1 cellular context compared by ENCODE assay signal in the genomic region with DNA sequence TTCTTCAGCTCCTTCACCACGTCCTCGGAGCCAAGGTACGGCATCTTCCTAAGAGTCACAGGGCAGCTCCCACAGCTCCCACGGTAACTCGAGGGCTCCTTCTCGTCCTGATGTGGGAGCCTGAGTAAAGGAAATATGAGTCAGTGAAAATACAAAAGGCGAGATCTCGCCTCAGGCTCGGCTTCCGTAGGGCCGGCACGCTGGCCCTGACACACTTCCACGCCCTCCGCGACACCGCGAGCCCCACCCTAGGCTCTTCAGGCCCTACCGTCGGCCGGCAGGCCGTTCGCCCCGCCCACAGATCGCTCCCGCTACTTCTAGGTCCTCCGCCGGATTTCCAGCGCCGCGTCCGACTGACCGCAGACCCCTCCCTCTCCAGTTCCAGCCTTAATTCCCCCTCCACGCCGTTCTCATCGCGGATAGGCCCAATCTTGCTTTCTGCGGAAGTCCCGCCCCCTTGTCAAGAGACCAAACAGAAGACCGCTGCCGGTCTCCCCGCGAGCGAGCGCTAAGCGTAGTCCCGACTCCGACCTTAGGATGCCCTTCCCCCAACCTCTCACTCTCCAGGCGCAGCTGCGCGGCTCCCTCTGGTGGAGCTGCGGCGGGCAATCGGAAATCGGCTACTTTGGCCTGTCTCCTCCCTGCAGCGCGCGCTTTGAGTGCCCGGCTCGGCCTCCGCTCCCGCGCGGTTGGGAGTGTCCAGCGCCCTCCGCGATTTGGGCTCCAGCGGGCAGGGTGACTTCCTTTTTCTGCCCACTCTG.
A peak's percentile ranks its signal among the peaks of the same experiment; 100 is the strongest.
TF ChIP-seq lines count a peak whose summit lies in the region.

A gene (minus strand): TSS at position 126 of the 761 bp plus-strand sequence. CDS start 82 bp downstream, at position 44.
A gene (plus strand): TSS at position 653 of the 761 bp plus-strand sequence. CDS start 261 bp downstream, outside the sequence.

TF ChIP-seq in HepG2, 621 proteins besides CTCF, POLR2A, EP300 and RAD21 (continued from another document and continues in another):
- TF ChIP-seq, protein P1, sequence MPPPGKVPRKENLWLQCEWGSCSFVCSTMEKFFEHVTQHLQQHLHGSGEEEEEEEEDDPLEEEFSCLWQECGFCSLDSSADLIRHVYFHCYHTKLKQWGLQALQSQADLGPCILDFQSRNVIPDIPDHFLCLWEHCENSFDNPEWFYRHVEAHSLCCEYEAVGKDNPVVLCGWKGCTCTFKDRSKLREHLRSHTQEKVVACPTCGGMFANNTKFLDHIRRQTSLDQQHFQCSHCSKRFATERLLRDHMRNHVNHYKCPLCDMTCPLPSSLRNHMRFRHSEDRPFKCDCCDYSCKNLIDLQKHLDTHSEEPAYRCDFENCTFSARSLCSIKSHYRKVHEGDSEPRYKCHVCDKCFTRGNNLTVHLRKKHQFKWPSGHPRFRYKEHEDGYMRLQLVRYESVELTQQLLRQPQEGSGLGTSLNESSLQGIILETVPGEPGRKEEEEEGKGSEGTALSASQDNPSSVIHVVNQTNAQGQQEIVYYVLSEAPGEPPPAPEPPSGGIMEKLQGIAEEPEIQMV (CRISPR knock-in tag; IDR thresholded peaks at IDR 0.05; ENCODE audit: low read depth), result no peak; the same call in 1 of the 2 replicates
- TF ChIP-seq, protein P2, sequence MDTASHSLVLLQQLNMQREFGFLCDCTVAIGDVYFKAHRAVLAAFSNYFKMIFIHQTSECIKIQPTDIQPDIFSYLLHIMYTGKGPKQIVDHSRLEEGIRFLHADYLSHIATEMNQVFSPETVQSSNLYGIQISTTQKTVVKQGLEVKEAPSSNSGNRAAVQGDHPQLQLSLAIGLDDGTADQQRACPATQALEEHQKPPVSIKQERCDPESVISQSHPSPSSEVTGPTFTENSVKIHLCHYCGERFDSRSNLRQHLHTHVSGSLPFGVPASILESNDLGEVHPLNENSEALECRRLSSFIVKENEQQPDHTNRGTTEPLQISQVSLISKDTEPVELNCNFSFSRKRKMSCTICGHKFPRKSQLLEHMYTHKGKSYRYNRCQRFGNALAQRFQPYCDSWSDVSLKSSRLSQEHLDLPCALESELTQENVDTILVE (CRISPR knock-in tag; IDR thresholded peaks at IDR 0.05), result peak; percentile 97
- TF ChIP-seq ZNF558 (CRISPR knock-in tag; IDR thresholded peaks at IDR 0.05; ENCODE audit: borderline replicate concordance) (no peak), RBM22 (optimal IDR thresholded peaks at IDR 0.05; ENCODE audit: low read length) (no peak), HDAC2 (CRISPR knock-in tag; IDR thresholded peaks at IDR 0.05) (peak; percentile 70), ELF1 (CRISPR knock-in tag; IDR thresholded peaks at IDR 0.05) (peak; percentile 94), CENPX (CRISPR knock-in tag; IDR thresholded peaks at IDR 0.05) (no peak), MIXL1 (CRISPR knock-in tag; IDR thresholded peaks at IDR 0.05) (0 out of 2 replicates have a peak, but pooled peaks have one; percentile 30), MTA1 (CRISPR knock-in tag; IDR thresholded peaks at IDR 0.05; ENCODE audit: borderline replicate concordance) (no peak), ZNF720 (CRISPR knock-in tag; IDR thresholded peaks at IDR 0.05) (no peak), FLYWCH1 (CRISPR knock-in tag; IDR thresholded peaks at IDR 0.05) (no peak), ZNF709 (CRISPR knock-in tag; IDR thresholded peaks at IDR 0.05) (peak; percentile 43; the same call in 1 of the 2 replicates), ZNF326 (CRISPR knock-in tag; IDR thresholded peaks at IDR 0.05; ENCODE audit: borderline replicate concordance) (no peak), ZNF772 (CRISPR knock-in tag; IDR thresholded peaks at IDR 0.05) (peak; percentile 68; the same call in 1 of the 2 replicates), XBP1 (CRISPR knock-in tag; IDR thresholded peaks at IDR 0.05) (no peak), ZNF329 (CRISPR knock-in tag; IDR thresholded peaks at IDR 0.05; ENCODE audit: low read depth) (no peak), FOXK1 (CRISPR knock-in tag; IDR thresholded peaks at IDR 0.05; ENCODE audit: borderline replicate concordance, low read depth) (peak; percentile 50; the same call in 1 of the 2 replicates), ZKSCAN8 (CRISPR knock-in tag; IDR thresholded peaks at IDR 0.05; ENCODE audit: borderline replicate concordance) (peak; percentile 60; the same call in 1 of the 2 replicates), NAIF1 (CRISPR knock-in tag; IDR thresholded peaks at IDR 0.05; ENCODE audit: borderline replicate concordance) (peak; percentile 69; the same call in 1 of the 2 replicates), REXO4 (CRISPR knock-in tag; IDR thresholded peaks at IDR 0.05; ENCODE audit: borderline replicate concordance) (no peak), PCBP2 (optimal IDR thresholded peaks at IDR 0.05; ENCODE audit: low read depth, low read length, poor library complexity, severe bottlenecking) (no peak), CEBPB (IDR thresholded peaks at IDR 0.05; ENCODE audit: borderline replicate concordance, low read depth, low read length) (no peak), ZNF136 (CRISPR knock-in tag; IDR thresholded peaks at IDR 0.05; ENCODE audit: low read depth) (peak; percentile 39; the same call in 1 of the 2 replicates), ATF1 (CRISPR knock-in tag; IDR thresholded peaks at IDR 0.05) (no peak), ZNF282 (IDR thresholded peaks at IDR 0.05; ENCODE audit: partially characterized antibody) (no peak)
- TF ChIP-seq, protein P3, sequence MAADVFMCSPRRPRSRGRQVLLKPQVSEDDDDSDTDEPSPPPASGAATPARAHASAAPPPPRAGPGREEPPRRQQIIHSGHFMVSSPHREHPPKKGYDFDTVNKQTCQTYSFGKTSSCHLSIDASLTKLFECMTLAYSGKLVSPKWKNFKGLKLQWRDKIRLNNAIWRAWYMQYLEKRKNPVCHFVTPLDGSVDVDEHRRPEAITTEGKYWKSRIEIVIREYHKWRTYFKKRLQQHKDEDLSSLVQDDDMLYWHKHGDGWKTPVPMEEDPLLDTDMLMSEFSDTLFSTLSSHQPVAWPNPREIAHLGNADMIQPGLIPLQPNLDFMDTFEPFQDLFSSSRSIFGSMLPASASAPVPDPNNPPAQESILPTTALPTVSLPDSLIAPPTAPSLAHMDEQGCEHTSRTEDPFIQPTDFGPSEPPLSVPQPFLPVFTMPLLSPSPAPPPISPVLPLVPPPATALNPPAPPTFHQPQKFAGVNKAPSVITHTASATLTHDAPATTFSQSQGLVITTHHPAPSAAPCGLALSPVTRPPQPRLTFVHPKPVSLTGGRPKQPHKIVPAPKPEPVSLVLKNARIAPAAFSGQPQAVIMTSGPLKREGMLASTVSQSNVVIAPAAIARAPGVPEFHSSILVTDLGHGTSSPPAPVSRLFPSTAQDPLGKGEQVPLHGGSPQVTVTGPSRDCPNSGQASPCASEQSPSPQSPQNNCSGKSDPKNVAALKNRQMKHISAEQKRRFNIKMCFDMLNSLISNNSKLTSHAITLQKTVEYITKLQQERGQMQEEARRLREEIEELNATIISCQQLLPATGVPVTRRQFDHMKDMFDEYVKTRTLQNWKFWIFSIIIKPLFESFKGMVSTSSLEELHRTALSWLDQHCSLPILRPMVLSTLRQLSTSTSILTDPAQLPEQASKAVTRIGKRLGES (CRISPR knock-in tag; IDR thresholded peaks at IDR 0.05; ENCODE audit: borderline replicate concordance), result no peak
- TF ChIP-seq, protein P4, sequence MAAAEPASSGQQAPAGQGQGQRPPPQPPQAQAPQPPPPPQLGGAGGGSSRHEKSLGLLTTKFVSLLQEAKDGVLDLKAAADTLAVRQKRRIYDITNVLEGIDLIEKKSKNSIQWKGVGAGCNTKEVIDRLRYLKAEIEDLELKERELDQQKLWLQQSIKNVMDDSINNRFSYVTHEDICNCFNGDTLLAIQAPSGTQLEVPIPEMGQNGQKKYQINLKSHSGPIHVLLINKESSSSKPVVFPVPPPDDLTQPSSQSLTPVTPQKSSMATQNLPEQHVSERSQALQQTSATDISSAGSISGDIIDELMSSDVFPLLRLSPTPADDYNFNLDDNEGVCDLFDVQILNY (CRISPR knock-in tag; conservative IDR thresholded peaks at IDR 0.05), result peak; percentile 98
- TF ChIP-seq, protein P5, sequence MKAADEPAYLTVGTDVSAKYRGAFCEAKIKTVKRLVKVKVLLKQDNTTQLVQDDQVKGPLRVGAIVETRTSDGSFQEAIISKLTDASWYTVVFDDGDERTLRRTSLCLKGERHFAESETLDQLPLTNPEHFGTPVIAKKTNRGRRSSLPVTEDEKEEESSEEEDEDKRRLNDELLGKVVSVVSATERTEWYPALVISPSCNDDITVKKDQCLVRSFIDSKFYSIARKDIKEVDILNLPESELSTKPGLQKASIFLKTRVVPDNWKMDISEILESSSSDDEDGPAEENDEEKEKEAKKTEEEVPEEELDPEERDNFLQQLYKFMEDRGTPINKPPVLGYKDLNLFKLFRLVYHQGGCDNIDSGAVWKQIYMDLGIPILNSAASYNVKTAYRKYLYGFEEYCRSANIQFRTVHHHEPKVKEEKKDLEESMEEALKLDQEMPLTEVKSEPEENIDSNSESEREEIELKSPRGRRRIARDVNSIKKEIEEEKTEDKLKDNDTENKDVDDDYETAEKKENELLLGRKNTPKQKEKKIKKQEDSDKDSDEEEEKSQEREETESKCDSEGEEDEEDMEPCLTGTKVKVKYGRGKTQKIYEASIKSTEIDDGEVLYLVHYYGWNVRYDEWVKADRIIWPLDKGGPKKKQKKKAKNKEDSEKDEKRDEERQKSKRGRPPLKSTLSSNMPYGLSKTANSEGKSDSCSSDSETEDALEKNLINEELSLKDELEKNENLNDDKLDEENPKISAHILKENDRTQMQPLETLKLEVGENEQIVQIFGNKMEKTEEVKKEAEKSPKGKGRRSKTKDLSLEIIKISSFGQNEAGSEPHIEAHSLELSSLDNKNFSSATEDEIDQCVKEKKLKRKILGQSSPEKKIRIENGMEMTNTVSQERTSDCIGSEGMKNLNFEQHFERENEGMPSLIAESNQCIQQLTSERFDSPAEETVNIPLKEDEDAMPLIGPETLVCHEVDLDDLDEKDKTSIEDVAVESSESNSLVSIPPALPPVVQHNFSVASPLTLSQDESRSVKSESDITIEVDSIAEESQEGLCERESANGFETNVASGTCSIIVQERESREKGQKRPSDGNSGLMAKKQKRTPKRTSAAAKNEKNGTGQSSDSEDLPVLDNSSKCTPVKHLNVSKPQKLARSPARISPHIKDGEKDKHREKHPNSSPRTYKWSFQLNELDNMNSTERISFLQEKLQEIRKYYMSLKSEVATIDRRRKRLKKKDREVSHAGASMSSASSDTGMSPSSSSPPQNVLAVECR (CRISPR knock-in tag; IDR thresholded peaks at IDR 0.05; ENCODE audit: borderline replicate concordance), result peak; percentile 99
- TF ChIP-seq, protein P6, sequence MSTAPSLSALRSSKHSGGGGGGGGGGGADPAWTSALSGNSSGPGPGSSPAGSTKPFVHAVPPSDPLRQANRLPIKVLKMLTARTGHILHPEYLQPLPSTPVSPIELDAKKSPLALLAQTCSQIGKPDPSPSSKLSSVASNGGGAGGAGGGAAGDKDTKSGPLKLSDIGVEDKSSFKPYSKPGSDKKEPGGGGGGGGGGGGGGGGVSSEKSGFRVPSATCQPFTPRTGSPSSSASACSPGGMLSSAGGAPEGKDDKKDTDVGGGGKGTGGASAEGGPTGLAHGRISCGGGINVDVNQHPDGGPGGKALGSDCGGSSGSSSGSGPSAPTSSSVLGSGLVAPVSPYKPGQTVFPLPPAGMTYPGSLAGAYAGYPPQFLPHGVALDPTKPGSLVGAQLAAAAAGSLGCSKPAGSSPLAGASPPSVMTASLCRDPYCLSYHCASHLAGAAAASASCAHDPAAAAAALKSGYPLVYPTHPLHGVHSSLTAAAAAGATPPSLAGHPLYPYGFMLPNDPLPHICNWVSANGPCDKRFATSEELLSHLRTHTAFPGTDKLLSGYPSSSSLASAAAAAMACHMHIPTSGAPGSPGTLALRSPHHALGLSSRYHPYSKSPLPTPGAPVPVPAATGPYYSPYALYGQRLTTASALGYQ (CRISPR knock-in tag; IDR thresholded peaks at IDR 0.05), result peak; percentile 71; the same call in 1 of the 2 replicates
- TF ChIP-seq, protein P7, sequence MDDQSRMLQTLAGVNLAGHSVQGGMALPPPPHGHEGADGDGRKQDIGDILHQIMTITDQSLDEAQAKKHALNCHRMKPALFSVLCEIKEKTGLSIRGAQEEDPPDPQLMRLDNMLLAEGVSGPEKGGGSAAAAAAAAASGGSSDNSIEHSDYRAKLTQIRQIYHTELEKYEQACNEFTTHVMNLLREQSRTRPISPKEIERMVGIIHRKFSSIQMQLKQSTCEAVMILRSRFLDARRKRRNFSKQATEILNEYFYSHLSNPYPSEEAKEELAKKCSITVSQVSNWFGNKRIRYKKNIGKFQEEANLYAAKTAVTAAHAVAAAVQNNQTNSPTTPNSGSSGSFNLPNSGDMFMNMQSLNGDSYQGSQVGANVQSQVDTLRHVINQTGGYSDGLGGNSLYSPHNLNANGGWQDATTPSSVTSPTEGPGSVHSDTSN (CRISPR knock-in tag; IDR thresholded peaks at IDR 0.05; ENCODE audit: borderline replicate concordance), result 0 out of 2 replicates have a peak, but pooled peaks have one; percentile 45
- TF ChIP-seq, protein P8, sequence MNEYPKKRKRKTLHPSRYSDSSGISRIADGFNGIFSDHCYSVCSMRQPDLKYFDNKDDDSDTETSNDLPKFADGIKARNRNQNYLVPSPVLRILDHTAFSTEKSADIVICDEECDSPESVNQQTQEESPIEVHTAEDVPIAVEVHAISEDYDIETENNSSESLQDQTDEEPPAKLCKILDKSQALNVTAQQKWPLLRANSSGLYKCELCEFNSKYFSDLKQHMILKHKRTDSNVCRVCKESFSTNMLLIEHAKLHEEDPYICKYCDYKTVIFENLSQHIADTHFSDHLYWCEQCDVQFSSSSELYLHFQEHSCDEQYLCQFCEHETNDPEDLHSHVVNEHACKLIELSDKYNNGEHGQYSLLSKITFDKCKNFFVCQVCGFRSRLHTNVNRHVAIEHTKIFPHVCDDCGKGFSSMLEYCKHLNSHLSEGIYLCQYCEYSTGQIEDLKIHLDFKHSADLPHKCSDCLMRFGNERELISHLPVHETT (CRISPR knock-in tag; conservative IDR thresholded peaks at IDR 0.05), result peak; percentile 95
- TF ChIP-seq, protein P9, sequence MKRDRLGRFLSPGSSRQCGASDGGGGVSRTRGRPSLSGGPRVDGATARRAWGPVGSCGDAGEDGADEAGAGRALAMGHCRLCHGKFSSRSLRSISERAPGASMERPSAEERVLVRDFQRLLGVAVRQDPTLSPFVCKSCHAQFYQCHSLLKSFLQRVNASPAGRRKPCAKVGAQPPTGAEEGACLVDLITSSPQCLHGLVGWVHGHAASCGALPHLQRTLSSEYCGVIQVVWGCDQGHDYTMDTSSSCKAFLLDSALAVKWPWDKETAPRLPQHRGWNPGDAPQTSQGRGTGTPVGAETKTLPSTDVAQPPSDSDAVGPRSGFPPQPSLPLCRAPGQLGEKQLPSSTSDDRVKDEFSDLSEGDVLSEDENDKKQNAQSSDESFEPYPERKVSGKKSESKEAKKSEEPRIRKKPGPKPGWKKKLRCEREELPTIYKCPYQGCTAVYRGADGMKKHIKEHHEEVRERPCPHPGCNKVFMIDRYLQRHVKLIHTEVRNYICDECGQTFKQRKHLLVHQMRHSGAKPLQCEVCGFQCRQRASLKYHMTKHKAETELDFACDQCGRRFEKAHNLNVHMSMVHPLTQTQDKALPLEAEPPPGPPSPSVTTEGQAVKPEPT (CRISPR knock-in tag; IDR thresholded peaks at IDR 0.05; ENCODE audit: low read depth), result no peak
- TF ChIP-seq, protein P10, sequence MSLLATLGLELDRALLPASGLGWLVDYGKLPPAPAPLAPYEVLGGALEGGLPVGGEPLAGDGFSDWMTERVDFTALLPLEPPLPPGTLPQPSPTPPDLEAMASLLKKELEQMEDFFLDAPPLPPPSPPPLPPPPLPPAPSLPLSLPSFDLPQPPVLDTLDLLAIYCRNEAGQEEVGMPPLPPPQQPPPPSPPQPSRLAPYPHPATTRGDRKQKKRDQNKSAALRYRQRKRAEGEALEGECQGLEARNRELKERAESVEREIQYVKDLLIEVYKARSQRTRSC (CRISPR knock-in tag; IDR thresholded peaks at IDR 0.05; ENCODE audit: low read depth), result no peak
- TF ChIP-seq, protein P11, sequence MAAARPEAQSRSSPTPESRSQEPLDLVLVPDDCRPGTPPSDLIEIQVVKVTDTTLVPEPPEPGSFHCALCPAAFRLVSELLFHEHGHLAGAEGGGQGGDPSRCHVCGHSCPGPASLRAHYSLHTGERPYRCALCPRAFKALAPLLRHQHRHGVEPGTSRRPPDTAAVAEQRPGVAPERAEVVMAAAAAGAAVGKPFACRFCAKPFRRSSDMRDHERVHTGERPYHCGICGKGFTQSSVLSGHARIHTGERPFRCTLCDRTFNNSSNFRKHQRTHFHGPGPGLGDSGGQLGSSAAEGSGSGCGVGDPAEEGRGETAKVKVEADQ (CRISPR knock-in tag; IDR thresholded peaks at IDR 0.05; ENCODE audit: borderline replicate concordance), result peak; percentile 87
